23 cellular contexts compared by ENCODE assay signal in genomic region chr11:46402957-46403902, GRCh38. TPM values are rescaled to one million over a fixed set of nuclear protein-coding genes. Genes with fewer than 3 reads are reported as not detected.
A peak's percentile ranks its signal among the peaks of the same experiment; 100 is the strongest.
DNase-seq lines count a peak whose midpoint lies in the region; ATAC-seq, FAIRE-seq and TF ChIP-seq lines count a peak whose summit lies in the region.
"Had no signal": no experiment of that assay in that cellular context is flagged by ENCODE, and none has a peak within 500 bp of the region (broad histone marks: within the 10 kb centered on the region; RNA-seq: fewer than 3 reads in every experiment).

No MANE protein-coding gene starts in this region.

- peaks cover 11% of the 10 kb centered on the region; the same call in 1 of the 2 replicates for H3K36me3 ChIP-seq in SK-N-MC (ENCODE audit: insufficient read depth, low read length)
- H3K36me3 ChIP-seq in kidney (ENCODE audit: control insufficient read depth in 1 of 2, insufficient read depth in 2 of 2, low read length in 2 of 2) = peaks cover 13 to 18% of the 10 kb centered on the region in 2 donors
- peaks cover 17 to 61% of the 10 kb centered on the region in 2 donors for H3K36me3 ChIP-seq in neuronal stem cell (replicated peaks in 1 of 2; ENCODE audit: control insufficient read depth in 2 of 2, insufficient read depth in 2 of 2, low read length in 2 of 2)
- H3K36me3 ChIP-seq: BE2C had no signal

- H3K4me3 Mint-ChIP-seq in activated naive CD4-positive, alpha-beta T cell treated with anti-CD3 and anti-CD28 coated beads, Interleukin-2, amount 50 U/mL, for 24 hours = no peak overlapping the region
- H3K4me3 Mint-ChIP-seq in glutamatergic neuron (ENCODE audit: unreplicated experiment) = no peak overlapping the region
- H3K4me3 Mint-ChIP-seq: CD4-positive, CD25-positive, alpha-beta regulatory T cell; HFFc6 had no signal

- H3K27ac Mint-ChIP-seq in activated naive CD4-positive, alpha-beta T cell treated with anti-CD3 and anti-CD28 coated beads, Interleukin-2, amount 50 U/mL, for 24 hours = peak overlapping the region; percentile 62
- H3K27ac Mint-ChIP-seq in glutamatergic neuron (ENCODE audit: unreplicated experiment) = no peak overlapping the region
- H3K27ac Mint-ChIP-seq: HFFc6 had no signal

- TF ChIP-seq CTCF in kidney (IDR thresholded peaks at IDR 0.05; ENCODE audit: borderline replicate concordance, extremely low read depth, insufficient read depth) (no peak), glutamatergic neuron (IDR thresholded peaks at IDR 0.05; ENCODE audit: partially characterized antibody, unreplicated experiment) (no peak)

- H3K4me2 ChIP-seq in neuronal stem cell (ENCODE audit: insufficient read depth, low read length, poor library complexity, severe bottlenecking) = no peak overlapping the region

- H3K4me1 ChIP-seq in kidney (ENCODE audit: control insufficient read depth in 1 of 2, insufficient read depth in 1 of 2, low read depth in 1 of 2, low read length in 2 of 2) (no peaks in the 10 kb centered on the region), neuronal stem cell (ENCODE audit: control insufficient read depth in 2 of 2, insufficient read depth in 1 of 2, low read depth in 1 of 2, low read length in 2 of 2) (peaks cover 0 to 2% of the 10 kb centered on the region in 2 donors)
- H3K4me1 ChIP-seq: BE2C had no signal

- H3K9me3 Mint-ChIP-seq in activated naive CD4-positive, alpha-beta T cell treated with anti-CD3 and anti-CD28 coated beads, Interleukin-2, amount 50 U/mL, for 24 hours = no peaks in the 10 kb centered on the region
- peaks cover 12% of the 10 kb centered on the region for H3K9me3 Mint-ChIP-seq in glutamatergic neuron (ENCODE audit: unreplicated experiment)
- H3K9me3 Mint-ChIP-seq: CD4-positive, CD25-positive, alpha-beta regulatory T cell; HFFc6 had no signal

- no peak overlapping the region for H2BK5ac ChIP-seq in neuronal stem cell (ENCODE audit: low read length)

- no peak overlapping the region for H3K18ac ChIP-seq in neuronal stem cell (ENCODE audit: low read length)

- no peak overlapping the region for H2AK5ac ChIP-seq in neuronal stem cell (ENCODE audit: low read depth, low read length)

- H2BK15ac ChIP-seq in neuronal stem cell (ENCODE audit: low read length) = no peak overlapping the region

- no peak overlapping the region for H2BK120ac ChIP-seq in neuronal stem cell (ENCODE audit: low read depth, low read length)

- DNase-seq in activated naive CD4-positive, alpha-beta T cell (lab: John Stamatoyannopoulos, UW) = no peak
- DNase-seq in SK-N-MC (ENCODE audit: low read depth, low spot score) = no peak
- peak; percentile 17 for DNase-seq in kidney
- DNase-seq in neuronal stem cell (ENCODE audit: low spot score) = no peak
- no peak for DNase-seq in 8988T
- DNase-seq in glutamatergic neuron = no peak
- DNase-seq: BE2C; CD4-positive, CD25-positive, alpha-beta regulatory T cell; EL; HFFc6; KG1; NCI-H1092 treated with DMSO at 0.1 percent for 48 hours; NCI-H1436 treated with DMSO at 0.1 percent for 48 hours; NCI-H1930; NCI-H345; NCI-H524; NCI-H774; NK-92 treated with Interleukin-12 subunit alpha and Interleukin-12 subunit beta, amount 100 ng/mL, for 24 hours had no signal

- H3K27me3 Mint-ChIP-seq in activated naive CD4-positive, alpha-beta T cell treated with anti-CD3 and anti-CD28 coated beads, Interleukin-2, amount 50 U/mL, for 24 hours = no peaks in the 10 kb centered on the region
- H3K27me3 Mint-ChIP-seq in glutamatergic neuron (ENCODE audit: unreplicated experiment) = peaks cover 15% of the 10 kb centered on the region
- H3K27me3 Mint-ChIP-seq: CD4-positive, CD25-positive, alpha-beta regulatory T cell had no signal

- H3K14ac ChIP-seq in neuronal stem cell (ENCODE audit: low read length) = no peak overlapping the region

- no peak for FAIRE-seq in kidney (lab: Jason Lieb, UNC)
- FAIRE-seq: GM19239, H54 had no signal

- H3K27me3 ChIP-seq in neuronal stem cell (ENCODE audit: control insufficient read depth in 3 of 3, insufficient read depth in 3 of 3, low read depth in 1 of 3, low read length in 3 of 3) = no peaks in the 10 kb centered on the region
- H3K27me3 ChIP-seq: BE2C had no signal

- H3K4ac ChIP-seq in neuronal stem cell (ENCODE audit: low read length) = no peak overlapping the region

- H4K8ac ChIP-seq in neuronal stem cell (ENCODE audit: low read depth, low read length) = no peak overlapping the region

- no peak overlapping the region for H2BK12ac ChIP-seq in neuronal stem cell (ENCODE audit: low read length)

- H4K91ac ChIP-seq in neuronal stem cell (ENCODE audit: low read depth, low read length, poor library complexity) = peak overlapping the region; percentile 39

- no peak overlapping the region for H3K23ac ChIP-seq in neuronal stem cell (ENCODE audit: low read depth, low read length, poor library complexity)

- H3K36me3 Mint-ChIP-seq in activated naive CD4-positive, alpha-beta T cell treated with anti-CD3 and anti-CD28 coated beads, Interleukin-2, amount 50 U/mL, for 24 hours = peaks cover 15% of the 10 kb centered on the region
- H3K36me3 Mint-ChIP-seq in glutamatergic neuron (ENCODE audit: unreplicated experiment) = no peaks in the 10 kb centered on the region

- intact Hi-C loops in kidney (cut with DNase I) = no loop called here

- H3K9ac ChIP-seq in SK-N-MC (ENCODE audit: insufficient read length) (no peak overlapping the region), kidney (ENCODE audit: low read length in 2 of 2) (no peak overlapping the region), neuronal stem cell (ENCODE audit: low read depth, low read length, poor library complexity) (no peak overlapping the region)

- H3K27ac ChIP-seq in SK-N-MC (peak overlapping the region; percentile 66; the same call in 1 of the 2 replicates), kidney (ENCODE audit: low read depth in 2 of 2, low read length in 2 of 2) (no peak overlapping the region), neuronal stem cell (replicated peaks; ENCODE audit: low read length) (no peak overlapping the region)

- H3K9me3 ChIP-seq in SK-N-MC (ENCODE audit: low read depth, low read length) = no peaks in the 10 kb centered on the region
- H3K9me3 ChIP-seq in kidney (ENCODE audit: control insufficient read depth in 1 of 2, low read length in 2 of 2) = no peaks in the 10 kb centered on the region
- H3K9me3 ChIP-seq in neuronal stem cell (replicated peaks in 1 of 2; ENCODE audit: control insufficient read depth in 2 of 2, insufficient read depth in 1 of 2, low read depth in 1 of 2, low read length in 2 of 2) = no peaks in the 10 kb centered on the region
- H3K9me3 ChIP-seq: BE2C had no signal

- H3K4me1 Mint-ChIP-seq in activated naive CD4-positive, alpha-beta T cell treated with anti-CD3 and anti-CD28 coated beads, Interleukin-2, amount 50 U/mL, for 24 hours = no peaks in the 10 kb centered on the region
- peaks cover 7% of the 10 kb centered on the region for H3K4me1 Mint-ChIP-seq in glutamatergic neuron (ENCODE audit: low read depth, unreplicated experiment)
- H3K4me1 Mint-ChIP-seq: CD4-positive, CD25-positive, alpha-beta regulatory T cell had no signal

- H3K4me3 ChIP-seq in SK-N-MC (no peak overlapping the region), kidney (ENCODE audit: low read length in 2 of 2) (no peak overlapping the region), neuronal stem cell (ENCODE audit: low read length in 2 of 2) (no peak overlapping the region)

- no CpG with 5 or more reads among the region's 6 CpGs for WGBS in neuronal stem cell (ENCODE audit: extremely low coverage in 2 of 2, insufficient read length in 2 of 2, insufficient replicate concordance in 1 of 2), 2 donors

- H3K79me1 ChIP-seq in neuronal stem cell (ENCODE audit: low read depth, low read length) = no peaks in the 10 kb centered on the region

- H2AFZ ChIP-seq in neuronal stem cell (ENCODE audit: low read length) = no peak overlapping the region

- no peak for ATAC-seq in HG03045 (IDR thresholded peaks at IDR 0.05; ENCODE audit: unreplicated experiment)

RNA-seq across cellular contexts. Expression of gene CHRM4, which starts 11.7 kb away (rescaled TPM):
- total RNA-seq in kidney (0.16 TPM), glutamatergic neuron (ENCODE audit: unreplicated experiment) (8.5 TPM)
- not detected for polyA plus RNA-seq in kidney (ENCODE audit: insufficient read depth, low read depth, low replicate concordance)
- polyA plus RNA-seq in neuronal stem cell (2013, experiment 1 of 2) = 0.10 TPM
- polyA plus RNA-seq in neuronal stem cell (2013, experiment 2 of 2) = 0.15 TPM
- total RNA-seq: A673, HFFc6 had no signal

RNA-seq across cellular contexts. Expression of gene MDK, which starts 21.8 kb away (rescaled TPM):
- 38.3 TPM for total RNA-seq in kidney
- polyA plus RNA-seq in kidney (ENCODE audit: insufficient read depth, low read depth, low replicate concordance) = 26.3 TPM
- 1,851 TPM for polyA plus RNA-seq in neuronal stem cell (2013, experiment 1 of 2)
- 1,853 TPM for polyA plus RNA-seq in neuronal stem cell (2013, experiment 2 of 2)
- 846 TPM for total RNA-seq in glutamatergic neuron (ENCODE audit: unreplicated experiment)
- polyA plus RNA-seq: CD4-positive, CD25-positive, alpha-beta regulatory T cell had no signal

RNA-seq across cellular contexts. Expression of gene DGKZ, which starts 56.0 kb away (rescaled TPM):
- total RNA-seq in kidney = 50.6 TPM
- polyA plus RNA-seq in kidney (ENCODE audit: insufficient read depth, low read depth, low replicate concordance) = 48.5 TPM
- 33.3 TPM for polyA plus RNA-seq in neuronal stem cell (2013, experiment 1 of 2)
- 32.3 TPM for polyA plus RNA-seq in neuronal stem cell (2013, experiment 2 of 2)
- total RNA-seq in glutamatergic neuron (ENCODE audit: unreplicated experiment) = 60.9 TPM

Comparison
In these comparisons a context has a peak if more than half of its experiments do, and no peak if none do; other contexts are left out.
1. RNA of gene MDK, which starts 21.8 kb away (total RNA-seq): 846 TPM in glutamatergic neuron (single experiment); 38.3 TPM in kidney (single experiment); every median in the first group is over 10 times any median in the second.